ENCODE assay signal across 8 cellular contexts in the genomic region with DNA sequence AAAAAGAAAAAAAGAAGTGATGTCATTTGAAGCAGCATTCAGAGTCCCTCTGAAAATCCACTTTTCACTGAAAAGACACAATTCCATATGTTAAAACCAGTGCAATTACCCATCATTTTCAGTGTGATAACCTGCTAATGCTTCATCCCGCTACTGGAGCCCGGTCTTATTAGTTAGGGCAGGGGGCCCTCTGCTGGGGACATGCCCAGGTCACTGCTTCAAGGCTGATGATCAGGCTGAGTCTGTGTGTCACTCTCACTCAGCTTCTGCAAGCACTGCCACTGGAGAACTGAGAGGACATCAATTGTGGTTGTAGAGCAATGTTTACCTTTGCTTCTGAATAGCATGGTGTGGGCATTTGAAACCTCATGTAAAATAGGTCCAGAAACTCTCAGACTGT. TPM values are rescaled to one million over a fixed set of nuclear protein-coding genes. Genes with fewer than 3 reads are reported as not detected.
DNase-seq lines count a peak whose midpoint lies in the region; ATAC-seq, FAIRE-seq and TF ChIP-seq lines count a peak whose summit lies in the region.

No MANE protein-coding gene starts in this region.

- no peak for TF ChIP-seq POLR2A in A549 (IDR thresholded peaks at IDR 0.05; ENCODE audit: low read length)

- DNase-seq in A549 (ENCODE audit: low read depth in 1 of 2, low spot score in 1 of 2) (peak; percentile 28 to 64), NCI-H2227 treated with DMSO at 0.1 percent for 48 hours (lab: John Stamatoyannopoulos, UW) (peak; percentile 59), keratinocyte (ENCODE audit: low read depth, low spot score) (no peak), urothelium cell line (ENCODE audit: low spot score) (peak; percentile 65), SKM-1 (lab: John Stamatoyannopoulos, UW; ENCODE audit: unreplicated experiment) (no peak)
- DNase-seq in activated CD8-positive, alpha-beta memory T cell treated with anti-CD3 and anti-CD28 coated beads, Interleukin-2, amount 50 U/mL, for 4 hours, result peak; percentile 26

- peak; percentile 94 to 95 for ATAC-seq in A549
- peak; percentile 70 for ATAC-seq in HG02798 (IDR thresholded peaks at IDR 0.05; ENCODE audit: poor library complexity, unreplicated experiment)

- no peak for TF ChIP-seq EP300 in A549 (IDR thresholded peaks at IDR 0.05)

- H3K36me3 ChIP-seq in keratinocyte (ENCODE audit: control insufficient read depth in 2 of 2, extremely low read depth in 1 of 2, insufficient read depth in 2 of 2, low read length in 2 of 2), result no peaks in the 10 kb centered on the region

- TF ChIP-seq RAD21 in A549 (conservative IDR thresholded peaks at IDR 0.05 in 1 of 2, IDR thresholded peaks at IDR 0.05 in 1 of 2), result peak; percentile 73 to 77

- H3K4me3 ChIP-seq in A549 (no peak overlapping the region), keratinocyte (ENCODE audit: control insufficient read depth in 2 of 3, extremely low read depth in 1 of 3, insufficient read depth in 2 of 3, low read depth in 1 of 3, low read length in 3 of 3) (no peak overlapping the region)

- H3K9me3 ChIP-seq in A549 (no peaks in the 10 kb centered on the region), keratinocyte (ENCODE audit: control insufficient read depth, low read depth, low read length) (no peaks in the 10 kb centered on the region)

- FAIRE-seq in A549 (lab: Jason Lieb, UNC) (no peak), keratinocyte (lab: Jason Lieb, UNC) (no peak), urothelium cell line (lab: Jason Lieb, UNC) (no peak)

- no peak overlapping the region for H3K9ac ChIP-seq in keratinocyte (ENCODE audit: control insufficient read depth, extremely low read depth, insufficient read depth, low read length)

- dilution Hi-C loops in keratinocyte (cut with MboI; ENCODE audit: extremely low pct_ligation_motif_present, low sequenced_read_pairs), result no loop called here

- 7% methylated on average over 2 of the region's 2 CpGs for WGBS in A549 (ENCODE audit: missing lambda C conversion rate)

- no peak overlapping the region for H3K4me2 ChIP-seq in A549
- H3K4me2 ChIP-seq in keratinocyte (ENCODE audit: control insufficient read depth, extremely low read depth, insufficient read depth, low read depth, low read length), result no peak overlapping the region

- H3K4me1 ChIP-seq in A549 (no peaks in the 10 kb centered on the region), keratinocyte (ENCODE audit: control insufficient read depth, extremely low read depth, insufficient read depth, low read length) (peaks cover 9% of the 10 kb centered on the region)

- H2AFZ ChIP-seq in keratinocyte (ENCODE audit: control insufficient read depth, low read length), result no peak overlapping the region

- CTCF ChIA-PET in A549 (lab: Yijun Ruan, JAX), result interaction anchor here (0.7 to 6.6 kb wide), 15 partner anchors 8 to 964 kb away, joined by 3 to 83 read pairs (median 5); no protein-coding TSS in a partner anchor

- H3K79me2 ChIP-seq in keratinocyte (ENCODE audit: control insufficient read depth, insufficient read depth, low read length), result no peaks in the 10 kb centered on the region

- H3K9me1 ChIP-seq in keratinocyte (ENCODE audit: control insufficient read depth, extremely low read depth, insufficient read depth, low read length), result no peaks in the 10 kb centered on the region

- H3K27me3 ChIP-seq in keratinocyte (ENCODE audit: control insufficient read depth, extremely low read depth, insufficient read depth, low read length), result no peaks in the 10 kb centered on the region

- no peaks in the 10 kb centered on the region for H4K20me1 ChIP-seq in keratinocyte (ENCODE audit: control insufficient read depth, extremely low read depth, insufficient read depth, low read length)

- POLR2A ChIA-PET in A549 (lab: Yijun Ruan, JAX), result no interaction called here

- H3K27ac ChIP-seq in A549, result no peak overlapping the region
- H3K27ac ChIP-seq in keratinocyte (ENCODE audit: control insufficient read depth, insufficient read depth, low read length), result no peak overlapping the region

- peak; percentile 62 for TF ChIP-seq CTCF in A549 (IDR thresholded peaks at IDR 0.05)
- TF ChIP-seq CTCF in GM12873 (IDR thresholded peaks at IDR 0.05; ENCODE audit: insufficient read depth, low read depth, low read length, missing control alignments), result peak; percentile 60
- TF ChIP-seq CTCF in keratinocyte (optimal IDR thresholded peaks at IDR 0.05 in 1 of 3, IDR thresholded peaks at IDR 0.05 in 1 of 3, conservative IDR thresholded peaks at IDR 0.05 in 1 of 3; ENCODE audit: extremely low read depth in 1 of 3, insufficient read depth in 2 of 3, low read length in 3 of 3), result peak; percentile 16 to 67 (median 36)

TF ChIP-seq in A549, 52 proteins besides CTCF, POLR2A, EP300 and RAD21:
- peak; percentile 55 for TF ChIP-seq SMC3 (IDR thresholded peaks at IDR 0.05)
- no peak for TF ChIP-seq MAFK (IDR thresholded peaks at IDR 0.05; ENCODE audit: partially characterized antibody)

RNA-seq across cellular contexts. Expression of a gene that starts 49.1 kb away (rescaled TPM):
- not detected in 2 replicates for polyA plus RNA-seq in A549 (2011; rRNA removed)
- polyA plus RNA-seq in A549 (2012; cell fraction: cytosol; rRNA removed), result 0.05 TPM in 1 of 2 replicates, not detected in the other
- not detected in 2 replicates for polyA plus RNA-seq in A549 (2012; cell fraction: nucleus; rRNA removed)
- not detected in 3 replicates for polyA plus RNA-seq in A549 (2017; fragmentation: RNase III; extraction: RNeasy Plus Mini Kit Qiagen cat#74134 plus additional on column Dnase treatment)
- polyA minus RNA-seq in A549 (2011; rRNA and poly(A)+ RNA removed), result not detected in 2 replicates
- polyA plus RNA-seq in keratinocyte, result not detected in 3 replicates
- polyA plus RNA-seq in keratinocyte (2011; ENCODE audit: low read depth), result not detected
- not detected in 2 replicates for polyA plus RNA-seq in keratinocyte (2011; cell fraction: cytosol; rRNA removed)
- not detected in 2 replicates for polyA plus RNA-seq in keratinocyte (2011; cell fraction: nucleus; rRNA removed)
- polyA plus RNA-seq in keratinocyte (2012; ENCODE audit: low replicate concordance), result not detected in 2 replicates
- polyA minus RNA-seq in keratinocyte, result not detected in 3 replicates
- polyA minus RNA-seq in keratinocyte (2011; cell fraction: cytosol; rRNA and poly(A)+ RNA removed), result not detected
- not detected in 2 replicates for polyA minus RNA-seq in keratinocyte (2011; cell fraction: nucleus; rRNA and poly(A)+ RNA removed)

Comparison
In these comparisons a context has a peak if more than half of its experiments do, and no peak if none do; other contexts are left out.
1. DNase-seq: peak in A549 (2 of 2), NCI-H2227 treated with DMSO at 0.1 percent for 48 hours (single experiment), activated CD8-positive, alpha-beta memory T cell treated with anti-CD3 and anti-CD28 coated beads, Interleukin-2, amount 50 U/mL, for 4 hours (single experiment) and urothelium cell line (single experiment); none in keratinocyte (single experiment) and SKM-1 (single experiment).
2. Peak in every context shown above with its lines, with median percentiles within 50 percentile points of each other: CTCF ChIP-seq.